20 cellular contexts compared by ENCODE assay signal in the genomic region with DNA sequence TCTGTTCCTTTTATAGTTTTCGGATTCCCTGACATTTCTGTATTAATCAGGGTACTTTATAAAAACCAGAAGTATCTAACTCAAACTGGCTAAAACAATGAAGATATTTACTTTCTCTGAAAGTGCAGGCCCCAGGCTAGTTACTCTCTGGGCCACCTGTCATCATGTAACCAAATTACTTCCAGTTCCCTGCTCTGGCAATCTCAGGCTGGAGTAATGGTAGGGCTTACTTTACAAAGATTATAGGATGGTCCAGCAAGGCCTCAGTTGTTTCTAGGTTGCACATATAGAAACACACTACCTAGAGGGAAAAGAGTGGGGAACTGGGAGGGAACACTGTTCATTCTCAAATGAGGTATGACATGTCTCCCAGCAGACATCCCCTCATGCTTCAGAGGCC.
A peak's percentile ranks its signal among the peaks of the same experiment; 100 is the strongest.
DNase-seq lines count a peak whose midpoint lies in the region; ATAC-seq and TF ChIP-seq lines count a peak whose summit lies in the region.
"Had no signal": no experiment of that assay in that cellular context is flagged by ENCODE, and none has a peak within 500 bp of the region (broad histone marks: within the 10 kb centered on the region; RNA-seq: fewer than 3 reads in every experiment).

No MANE protein-coding gene starts in this region.

- H3K27me3 ChIP-seq in testis = no peaks in the 10 kb centered on the region
- H3K27me3 ChIP-seq: BLaER1 treated with 17β-estradiol and CSF1 and Interleukin-3, amounts not matched to agents 10 nM and 100 nM had no signal

- H3K4me1 ChIP-seq in testis = no peaks in the 10 kb centered on the region

- no peak overlapping the region for H3K4me3 ChIP-seq in testis
- H3K4me3 ChIP-seq: BLaER1 treated with 17β-estradiol and CSF1 and Interleukin-3, amounts not matched to agents 10 nM and 100 nM had no signal

- DNase-seq in NCI-H2081 (lab: John Stamatoyannopoulos, UW) (peak; percentile 5 to 66), NCI-H2081 treated with DMSO at 0.1 percent for 48 hours (lab: John Stamatoyannopoulos, UW) (no peak), NCI-H1694 treated with DMSO at 0.1 percent for 48 hours (lab: John Stamatoyannopoulos, UW) (peak; percentile 35), RPMI8226 (peak; percentile 51), renal cortical epithelial cell (ENCODE audit: low read depth) (peak; percentile 22), substantia nigra (lab: John Stamatoyannopoulos, UW) (no peak), testis (no peak)
- DNase-seq: 8988T; CD8-positive, alpha-beta T cell; DMS53; EL; GF-D8; Kasumi-1; NCI-H1436; NCI-H82; PC-3; SHP77; T-helper 1 cell had no signal

- WGBS in testis, 2 donors = 86 to 95% methylated on average over 1 of the region's 1 CpG

- H3K9me3 ChIP-seq in testis = no peaks in the 10 kb centered on the region

- H3K27ac ChIP-seq in substantia nigra (ENCODE audit: low read depth, low read length, poor library complexity, severe bottlenecking) (no peak overlapping the region), testis (no peak overlapping the region)
- H3K27ac ChIP-seq: BLaER1 treated with 17β-estradiol and CSF1 and Interleukin-3, amounts not matched to agents 10 nM and 100 nM had no signal

- intact Hi-C loops in testis (cut with DNase I; ENCODE audit: low total_unique reads) = no loop called here

- ATAC-seq in HG03135 (IDR thresholded peaks at IDR 0.05; ENCODE audit: unreplicated experiment) = no peak
- ATAC-seq: CD8-positive, alpha-beta T cell; PC-3 had no signal

- TF ChIP-seq POLR2A in testis (IDR thresholded peaks at IDR 0.05) = no peak

- no peaks in the 10 kb centered on the region for H3K36me3 ChIP-seq in testis (ENCODE audit: low read depth, missing control alignments)
- H3K36me3 ChIP-seq: BLaER1 treated with 17β-estradiol and CSF1 and Interleukin-3, amounts not matched to agents 10 nM and 100 nM had no signal

- no peak for TF ChIP-seq CTCF in testis (IDR thresholded peaks at IDR 0.05)

Comparison
In these comparisons a context has a peak if more than half of its experiments do, and no peak if none do; other contexts are left out.
1. DNase-seq: peak in NCI-H2081 (2 of 2), NCI-H1694 treated with DMSO at 0.1 percent for 48 hours (single experiment), RPMI8226 (single experiment) and renal cortical epithelial cell (single experiment); none in NCI-H2081 treated with DMSO at 0.1 percent for 48 hours (single experiment), substantia nigra (0 of 49) and testis (single experiment).